In the genomic region with DNA sequence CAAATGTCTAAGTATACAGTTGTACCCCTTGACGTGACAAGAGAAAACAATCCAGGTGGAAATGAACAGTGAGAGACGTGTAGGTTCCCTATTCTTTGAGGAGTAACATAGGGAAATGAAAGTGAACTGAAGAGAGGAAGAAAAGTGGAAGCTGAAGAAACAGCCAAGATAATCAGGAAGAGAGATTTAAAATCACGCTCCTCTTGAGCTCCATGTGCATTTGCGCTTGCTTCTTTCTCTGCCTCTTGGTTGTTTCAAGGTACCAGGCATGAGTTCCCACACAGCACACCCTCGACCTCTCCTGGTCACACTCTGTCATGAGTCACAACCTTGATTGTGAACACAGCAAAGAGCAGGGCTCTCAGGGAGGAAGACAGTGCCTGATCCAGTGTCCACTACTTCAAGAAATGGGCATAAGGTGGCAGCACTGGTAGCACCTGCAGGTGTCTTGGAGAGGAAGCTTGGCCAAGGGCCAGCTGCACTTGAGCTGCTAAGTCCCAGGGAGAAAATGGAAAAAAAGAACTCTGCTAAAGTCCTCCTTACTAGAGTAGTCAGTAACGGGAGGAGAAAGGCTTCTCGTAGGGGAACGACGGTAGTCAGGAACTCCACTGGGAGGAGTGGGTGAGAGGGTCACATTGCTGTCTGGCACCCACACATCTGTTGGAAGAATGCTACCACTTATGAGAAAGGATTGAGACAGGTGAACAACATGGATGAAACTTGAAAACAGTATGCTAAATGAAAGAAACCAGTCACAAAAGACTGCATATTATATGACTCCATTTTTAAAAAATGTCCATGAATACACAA, we compare ENCODE assay signal across 1 cellular context.
TF ChIP-seq lines count a peak whose summit lies in the region.

No MANE protein-coding gene starts in this region.

TF ChIP-seq in SK-N-SH treated with all-trans-retinoic acid at 6 μM for 48 hours, 23 proteins besides CTCF, POLR2A, EP300 and RAD21 (continued from another document):
- TF ChIP-seq PATZ1 (CRISPR knock-in tag; IDR thresholded peaks at IDR 0.05; ENCODE audit: borderline replicate concordance): no peak
- TF ChIP-seq ZFP30 (CRISPR knock-in tag; IDR thresholded peaks at IDR 0.05): no peak
